In genomic region chr11:58027341-58027740, GRCh38 we compare ENCODE assay signal across 27 cellular contexts. TPM values are rescaled to one million over a fixed set of nuclear protein-coding genes. Genes with fewer than 3 reads are reported as not detected.
DNase-seq lines count a peak whose midpoint lies in the region; ATAC-seq and TF ChIP-seq lines count a peak whose summit lies in the region.
"Had no signal": no experiment of that assay in that cellular context is flagged by ENCODE, and none has a peak within 500 bp of the region (broad histone marks: within the 10 kb centered on the region; RNA-seq: fewer than 3 reads in every experiment).

No MANE protein-coding gene starts in this region.

- H3K36me3 ChIP-seq in GM23338 (ENCODE audit: insufficient read depth) (no peaks in the 10 kb centered on the region), subcutaneous abdominal adipose tissue (ENCODE audit: control insufficient read depth in 5 of 5, insufficient read depth in 5 of 5, low read length in 5 of 5) (no peaks in the 10 kb centered on the region), suprapubic skin (no peaks in the 10 kb centered on the region)
- H3K36me3 ChIP-seq: BLaER1, lower lobe of right lung, neural progenitor cell, thoracic aorta had no signal

- WGBS in suprapubic skin = 71% methylated on average over 4 of the region's 4 CpGs

- no peaks in the 10 kb centered on the region for H3F3A ChIP-seq in GM23338 (replicated peaks; ENCODE audit: low read depth)

- DNase-seq in GM23338 (ENCODE audit: low spot score) (no peak), fibroblast of the conjunctiva (ENCODE audit: low read depth) (peak; percentile 14), coronary artery (ENCODE audit: low spot score) (no peak), suprapubic skin (ENCODE audit: low spot score in 2 of 2) (no peak)
- DNase-seq: activated naive CD4-positive, alpha-beta T cell; activated T-cell treated with anti-CD3 and anti-CD28 coated beads, Interleukin-2, amount 50 U/mL, for 24 hours; central memory CD4-positive, alpha-beta T cell; DND-41; dorsolateral prefrontal cortex; kidney; lower lobe of right lung; MM.1S; NCI-H1436; NCI-H526 treated with DMSO at 0.1 percent for 48 hours; stimulated activated CD4-positive, alpha-beta T cell treated with anti-CD3 and anti-CD28 coated beads, Interleukin-2, amount 100 ng/mL, for 24 hours; T-helper 9 cell had no signal

- ATAC-seq in GM23338 (no peak), HG03565 (IDR thresholded peaks at IDR 0.05; ENCODE audit: unreplicated experiment) (no peak)
- ATAC-seq: lower lobe of right lung had no signal

- no peak overlapping the region for H3K27ac Mint-ChIP-seq in GM23338
- H3K27ac Mint-ChIP-seq: activated T-cell treated with anti-CD3 and anti-CD28 coated beads, Interleukin-2, amount 50 U/mL, for 24 hours; IgD-negative memory B cell; neural progenitor cell; stimulated activated effector memory CD8-positive, alpha-beta T cell treated with anti-CD3 and anti-CD28 coated beads, Interleukin-12 subunit alpha, Interleukin-12 subunit beta, amount 100 ng/mL, for 72 hours had no signal

- H3K9me2 ChIP-seq in GM23338 (ENCODE audit: insufficient read depth) = no peaks in the 10 kb centered on the region

- no peaks in the 10 kb centered on the region for H3K79me2 ChIP-seq in GM23338 (replicated peaks; ENCODE audit: insufficient read depth)

- H3K4me2 ChIP-seq in GM23338 = no peak overlapping the region
- H3K4me2 ChIP-seq: BLaER1, neural progenitor cell had no signal

- no peak overlapping the region for H3K9ac ChIP-seq in subcutaneous abdominal adipose tissue (ENCODE audit: low read length in 5 of 5)
- H3K9ac ChIP-seq: BLaER1, neural progenitor cell had no signal

- H3K4me3 ChIP-seq in GM23338 (no peak overlapping the region), subcutaneous abdominal adipose tissue (ENCODE audit: low read depth in 1 of 5, low read length in 5 of 5) (no peak overlapping the region), coronary artery (no peak overlapping the region), suprapubic skin (no peak overlapping the region)
- H3K4me3 ChIP-seq: BLaER1, dorsolateral prefrontal cortex, lower lobe of right lung, neural progenitor cell, skin epidermis, thoracic aorta had no signal

- peaks cover 1% of the 10 kb centered on the region for H3K27me3 Mint-ChIP-seq in GM23338 (ENCODE audit: insufficient read depth, low read depth, poor library complexity)

- no peak for TF ChIP-seq CTCF in GM23338 (conservative IDR thresholded peaks at IDR 0.05; ENCODE audit: low read depth in 2 of 2)
- no peak for TF ChIP-seq CTCF in VCaP (conservative IDR thresholded peaks at IDR 0.05)
- TF ChIP-seq CTCF in coronary artery (IDR thresholded peaks at IDR 0.05) = no peak
- no peak for TF ChIP-seq CTCF in suprapubic skin (IDR thresholded peaks at IDR 0.05)

- TF ChIP-seq EP300 in suprapubic skin (IDR thresholded peaks at IDR 0.05) = no peak

- H3K27me3 ChIP-seq in GM23338 (ENCODE audit: insufficient read depth) (no peaks in the 10 kb centered on the region), subcutaneous abdominal adipose tissue (ENCODE audit: control insufficient read depth in 5 of 5, insufficient read depth in 4 of 5, low read length in 5 of 5) (no peaks in the 10 kb centered on the region), suprapubic skin (no peaks in the 10 kb centered on the region)
- H3K27me3 ChIP-seq: BLaER1, dorsolateral prefrontal cortex, neural progenitor cell had no signal

- peaks cover 0 to 2% (median 0%) of the 10 kb centered on the region in 5 donors for H3K9me3 ChIP-seq in subcutaneous abdominal adipose tissue (ENCODE audit: control insufficient read depth in 5 of 5, low read length in 5 of 5)
- no peaks in the 10 kb centered on the region for H3K9me3 ChIP-seq in suprapubic skin
- H3K9me3 ChIP-seq: BLaER1, lower lobe of right lung, thoracic aorta had no signal

- no peaks in the 10 kb centered on the region; the same call in 2 of the 3 replicates for H3K9me3 Mint-ChIP-seq in GM23338
- H3K9me3 Mint-ChIP-seq: activated T-cell treated with anti-CD3 and anti-CD28 coated beads, Interleukin-2, amount 50 U/mL, for 24 hours; neural progenitor cell; stimulated activated effector memory CD8-positive, alpha-beta T cell treated with anti-CD3 and anti-CD28 coated beads, Interleukin-12 subunit alpha, Interleukin-12 subunit beta, amount 100 ng/mL, for 72 hours had no signal

- no peak overlapping the region for H3K27ac ChIP-seq in GM23338 (ENCODE audit: low read depth)
- H3K27ac ChIP-seq in VCaP = peak overlapping the region; percentile 44
- peak overlapping the region; percentile 54 for H3K27ac ChIP-seq in subcutaneous abdominal adipose tissue (ENCODE audit: low read depth, low read length)
- no peak overlapping the region for H3K27ac ChIP-seq in coronary artery
- no peak overlapping the region for H3K27ac ChIP-seq in suprapubic skin
- H3K27ac ChIP-seq: BLaER1, dorsolateral prefrontal cortex, lower lobe of right lung, neural progenitor cell had no signal

- peak overlapping the region; percentile 69; the same call in 1 of the 2 replicates for H2AFZ ChIP-seq in GM23338
- H2AFZ ChIP-seq: neural progenitor cell had no signal

- no peak for TF ChIP-seq POLR2A in suprapubic skin (IDR thresholded peaks at IDR 0.05)

- no peak overlapping the region for H3K4me3 Mint-ChIP-seq in GM23338
- H3K4me3 Mint-ChIP-seq: activated T-cell treated with anti-CD3 and anti-CD28 coated beads, Interleukin-2, amount 50 U/mL, for 24 hours; IgD-negative memory B cell; neural progenitor cell; stimulated activated effector memory CD8-positive, alpha-beta T cell treated with anti-CD3 and anti-CD28 coated beads, Interleukin-12 subunit alpha, Interleukin-12 subunit beta, amount 100 ng/mL, for 72 hours had no signal

- no peaks in the 10 kb centered on the region for H3K36me3 Mint-ChIP-seq in GM23338 (ENCODE audit: low read depth)
- H3K36me3 Mint-ChIP-seq: IgD-negative memory B cell; neural progenitor cell; stimulated activated effector memory CD8-positive, alpha-beta T cell treated with anti-CD3 and anti-CD28 coated beads, Interleukin-12 subunit alpha, Interleukin-12 subunit beta, amount 100 ng/mL, for 72 hours had no signal

- no peaks in the 10 kb centered on the region for H4K20me1 ChIP-seq in GM23338 (replicated peaks; ENCODE audit: insufficient read depth)
- H4K20me1 ChIP-seq: BLaER1 had no signal

- H3K4me1 Mint-ChIP-seq in GM23338 = no peaks in the 10 kb centered on the region
- H3K4me1 Mint-ChIP-seq: IgD-negative memory B cell; neural progenitor cell; stimulated activated effector memory CD8-positive, alpha-beta T cell treated with anti-CD3 and anti-CD28 coated beads, Interleukin-12 subunit alpha, Interleukin-12 subunit beta, amount 100 ng/mL, for 72 hours had no signal

- no peaks in the 10 kb centered on the region for H3K4me1 ChIP-seq in GM23338 (ENCODE audit: insufficient read depth)
- peaks cover 12 to 74% (median 32%) of the 10 kb centered on the region in 5 donors for H3K4me1 ChIP-seq in subcutaneous abdominal adipose tissue (ENCODE audit: control insufficient read depth in 5 of 5, insufficient read depth in 5 of 5, low read length in 5 of 5)
- H3K4me1 ChIP-seq in suprapubic skin = peaks cover 11% of the 10 kb centered on the region
- H3K4me1 ChIP-seq: BLaER1, neural progenitor cell had no signal

TF ChIP-seq in GM23338, 12 proteins besides CTCF, POLR2A, EP300 and RAD21:
- TF ChIP-seq ETS1 (IDR thresholded peaks at IDR 0.05) = no peak
- TF ChIP-seq NANOG (IDR thresholded peaks at IDR 0.05; ENCODE audit: borderline replicate concordance) = no peak
- TF ChIP-seq, protein P1, sequence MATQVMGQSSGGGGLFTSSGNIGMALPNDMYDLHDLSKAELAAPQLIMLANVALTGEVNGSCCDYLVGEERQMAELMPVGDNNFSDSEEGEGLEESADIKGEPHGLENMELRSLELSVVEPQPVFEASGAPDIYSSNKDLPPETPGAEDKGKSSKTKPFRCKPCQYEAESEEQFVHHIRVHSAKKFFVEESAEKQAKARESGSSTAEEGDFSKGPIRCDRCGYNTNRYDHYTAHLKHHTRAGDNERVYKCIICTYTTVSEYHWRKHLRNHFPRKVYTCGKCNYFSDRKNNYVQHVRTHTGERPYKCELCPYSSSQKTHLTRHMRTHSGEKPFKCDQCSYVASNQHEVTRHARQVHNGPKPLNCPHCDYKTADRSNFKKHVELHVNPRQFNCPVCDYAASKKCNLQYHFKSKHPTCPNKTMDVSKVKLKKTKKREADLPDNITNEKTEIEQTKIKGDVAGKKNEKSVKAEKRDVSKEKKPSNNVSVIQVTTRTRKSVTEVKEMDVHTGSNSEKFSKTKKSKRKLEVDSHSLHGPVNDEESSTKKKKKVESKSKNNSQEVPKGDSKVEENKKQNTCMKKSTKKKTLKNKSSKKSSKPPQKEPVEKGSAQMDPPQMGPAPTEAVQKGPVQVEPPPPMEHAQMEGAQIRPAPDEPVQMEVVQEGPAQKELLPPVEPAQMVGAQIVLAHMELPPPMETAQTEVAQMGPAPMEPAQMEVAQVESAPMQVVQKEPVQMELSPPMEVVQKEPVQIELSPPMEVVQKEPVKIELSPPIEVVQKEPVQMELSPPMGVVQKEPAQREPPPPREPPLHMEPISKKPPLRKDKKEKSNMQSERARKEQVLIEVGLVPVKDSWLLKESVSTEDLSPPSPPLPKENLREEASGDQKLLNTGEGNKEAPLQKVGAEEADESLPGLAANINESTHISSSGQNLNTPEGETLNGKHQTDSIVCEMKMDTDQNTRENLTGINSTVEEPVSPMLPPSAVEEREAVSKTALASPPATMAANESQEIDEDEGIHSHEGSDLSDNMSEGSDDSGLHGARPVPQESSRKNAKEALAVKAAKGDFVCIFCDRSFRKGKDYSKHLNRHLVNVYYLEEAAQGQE (IDR thresholded peaks at IDR 0.05; ENCODE audit: unreplicated experiment) = no peak
- no peak for TF ChIP-seq ZNF114 (CRISPR knock-in tag; IDR thresholded peaks at IDR 0.05)
- no peak for TF ChIP-seq STAT1 (IDR thresholded peaks at IDR 0.05; ENCODE audit: unreplicated experiment)
- no peak for TF ChIP-seq CREB1 (CRISPR knock-in tag; IDR thresholded peaks at IDR 0.05; ENCODE audit: low read depth)

RNA-seq across cellular contexts. Expression of gene OR6Q1, which starts 3.4 kb away (rescaled TPM):
- not detected in 2 replicates for total RNA-seq in GM23338 (2014; rRNA removed; shearing (Covaris generic))
- not detected in 2 replicates for polyA plus RNA-seq in GM23338 (2016; fragmentation: Nextera tagmentation; extraction: Ambion mirVana)
- total RNA-seq in suprapubic skin = 1 to 10 TPM in 1 of 4 donors, not detected in 3; 1.1 TPM
- total RNA-seq: dorsolateral prefrontal cortex, epithelial cell of proximal tubule, kidney, lower lobe of right lung, posterior vena cava, thoracic aorta had no signal
- polyA plus RNA-seq: IgD-negative memory B cell had no signal

RNA-seq across cellular contexts. Expression of gene OR9Q1, which starts 3.7 kb away (rescaled TPM):
- total RNA-seq in GM23338 (2014; rRNA removed; shearing (Covaris generic)) = not detected in 2 replicates
- polyA plus RNA-seq in GM23338 (2016; fragmentation: Nextera tagmentation; extraction: Ambion mirVana) = not detected in 2 replicates
- under 1 TPM in 1 of 4 donors, not detected in 3; 0.29 TPM for total RNA-seq in suprapubic skin
- total RNA-seq: epithelial cell of proximal tubule, kidney, lower lobe of right lung, posterior vena cava, thoracic aorta had no signal
- polyA plus RNA-seq: IgD-negative memory B cell had no signal

Comparison
In these comparisons a context has a peak if more than half of its experiments do, and no peak if none do; other contexts are left out.
1. H3K27ac ChIP-seq: peak in VCaP (single experiment) and subcutaneous abdominal adipose tissue (single experiment); none in GM23338 (single experiment), coronary artery (0 of 2) and suprapubic skin (single experiment).